In the genomic region with DNA sequence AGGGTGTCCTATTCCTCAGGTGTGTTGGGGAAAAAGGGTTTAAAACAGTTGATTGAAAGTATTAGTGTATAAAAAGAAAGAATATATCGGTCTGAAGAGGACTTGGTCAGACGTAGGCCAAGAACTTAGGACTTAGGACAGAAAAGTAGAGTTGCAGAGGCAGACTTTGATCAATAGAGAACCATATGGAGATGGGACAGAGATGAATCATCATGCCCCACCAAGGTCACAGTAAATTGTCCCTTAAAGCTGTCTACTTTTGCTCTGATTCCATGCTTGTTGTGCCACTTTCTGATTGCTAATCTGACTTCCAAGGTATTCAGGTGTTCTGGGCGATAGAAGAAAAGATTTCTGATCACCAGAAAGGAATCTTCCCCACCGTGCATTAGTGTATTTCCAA, we compare ENCODE assay signal across 29 cellular contexts.
"Had no signal": no experiment of that assay in that cellular context is flagged by ENCODE, and none has a peak within 500 bp of the region (broad histone marks: within the 10 kb centered on the region; RNA-seq: fewer than 3 reads in every experiment).

No MANE protein-coding gene starts in this region.

- DNase-seq: colonic mucosa; cortex of kidney; dermis blood vessel endothelial cell; dorsolateral prefrontal cortex; effector CD4-positive, alpha-beta T cell; effector CD8-positive, alpha-beta T cell; effector memory CD4-positive, alpha-beta T cell; effector memory CD8-positive, alpha-beta T cell; endodermal cell; erythroblast; esophagus squamous epithelium; foreskin fibroblast; foreskin keratinocyte; foreskin melanocyte; gastrocnemius medialis; glutamatergic neuron; head of caudate nucleus; heart left ventricle; heart right ventricle had no signal

- H3K27ac Mint-ChIP-seq: dendritic cell treated with granulocyte-macrophage colony-stimulating factor and Interleukin-4, amounts not matched to agents 40 ng/mL and 50 ng/mL, for 4 days; endodermal cell had no signal

- H3K27me3 Mint-ChIP-seq: dendritic cell treated with granulocyte-macrophage colony-stimulating factor and Interleukin-4, amounts not matched to agents 40 ng/mL and 50 ng/mL, for 4 days had no signal

- ATAC-seq: effector memory CD8-positive, alpha-beta T cell; esophagus mucosa; foreskin keratinocyte; gastrocnemius medialis; gastroesophageal sphincter; heart left ventricle; heart right ventricle had no signal

- H3K4me3 ChIP-seq: colonic mucosa, coronary artery, dorsolateral prefrontal cortex, esophagus muscularis mucosa, esophagus squamous epithelium, gastrocnemius medialis, gastroesophageal sphincter, heart left ventricle, heart right ventricle had no signal

- H3K36me3 ChIP-seq: colonic mucosa, esophagus muscularis mucosa, esophagus squamous epithelium, gastrocnemius medialis, gastroesophageal sphincter, heart left ventricle, heart right ventricle had no signal

- H3K27ac ChIP-seq: colonic mucosa, coronary artery, dorsolateral prefrontal cortex, epithelial cell of prostate, esophagus muscularis mucosa, esophagus squamous epithelium, foreskin keratinocyte, gastrocnemius medialis, gastroesophageal sphincter, heart left ventricle, heart right ventricle had no signal

- H3K4me3 Mint-ChIP-seq: dendritic cell treated with granulocyte-macrophage colony-stimulating factor and Interleukin-4, amounts not matched to agents 40 ng/mL and 50 ng/mL, for 4 days; effector memory CD8-positive, alpha-beta T cell; endodermal cell had no signal

- H3K27me3 ChIP-seq: colonic mucosa, dorsolateral prefrontal cortex, esophagus muscularis mucosa, esophagus squamous epithelium, foreskin keratinocyte, gastrocnemius medialis, gastroesophageal sphincter, heart left ventricle, heart right ventricle had no signal

- FAIRE-seq: colon, endometrium, endothelial cell of umbilical vein, frontal cortex had no signal

- H3K9me3 ChIP-seq: colonic mucosa, esophagus muscularis mucosa, esophagus squamous epithelium, gastrocnemius medialis, gastroesophageal sphincter, heart left ventricle, heart right ventricle had no signal

- H3K9me3 Mint-ChIP-seq: dendritic cell treated with granulocyte-macrophage colony-stimulating factor and Interleukin-4, amounts not matched to agents 40 ng/mL and 50 ng/mL, for 4 days; effector memory CD8-positive, alpha-beta T cell; endodermal cell had no signal

- H3K4me1 Mint-ChIP-seq: endodermal cell had no signal

- H3K4me1 ChIP-seq: colonic mucosa had no signal
